In the genomic region with DNA sequence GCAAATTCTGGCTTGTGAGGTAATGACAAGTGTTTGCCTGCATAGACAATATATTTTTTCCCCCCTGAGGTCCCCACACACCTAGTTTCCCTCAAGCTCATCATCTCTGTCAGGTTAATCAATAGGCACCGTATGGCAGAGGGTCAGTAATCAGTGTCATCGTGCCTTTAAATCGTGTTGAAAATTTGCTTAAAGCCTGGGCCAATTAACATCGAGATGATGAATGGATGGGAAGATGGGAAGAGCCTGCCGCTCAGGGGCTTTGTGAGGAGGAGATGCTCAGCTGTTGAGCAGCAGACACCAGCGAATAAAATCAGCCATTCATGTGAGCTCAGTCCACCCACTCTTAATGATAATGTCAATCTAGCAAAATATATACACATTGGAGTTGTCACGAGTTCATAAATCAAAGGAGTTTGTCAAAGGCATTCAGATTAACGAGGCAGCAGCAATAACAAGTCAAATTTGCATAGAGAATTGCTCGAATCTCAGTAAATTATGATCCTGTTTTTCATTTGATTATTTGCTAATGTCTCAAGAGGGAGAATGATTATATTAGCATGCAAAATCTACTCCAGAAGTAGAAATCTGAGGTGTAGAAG, we compare ENCODE assay signal across 13 cellular contexts.
"Had no signal": no experiment of that assay in that cellular context is flagged by ENCODE, and none has a peak within 500 bp of the region (broad histone marks: within the 10 kb centered on the region; RNA-seq: fewer than 3 reads in every experiment).

No MANE protein-coding gene starts in this region.

- H3K27ac Mint-ChIP-seq: dendritic cell treated with granulocyte-macrophage colony-stimulating factor and Interleukin-4, amounts not matched to agents 40 ng/mL and 50 ng/mL, for 4 days; endodermal cell had no signal

- H3K9me3 Mint-ChIP-seq: dendritic cell treated with granulocyte-macrophage colony-stimulating factor and Interleukin-4, amounts not matched to agents 40 ng/mL and 50 ng/mL, for 4 days; endodermal cell had no signal

- DNase-seq: activated naive CD4-positive, alpha-beta T cell treated with anti-CD3 and anti-CD28 coated beads, Interleukin-2, amount 50 U/mL, for 16 hours; activated T-cell treated with anti-CD3 and anti-CD28 coated beads, Interleukin-2, amount 50 U/mL, for 1 hour; adrenal gland; endodermal cell; hippocampal formation; kidney glomerular epithelial cell; pancreas; stomach; uterus had no signal

- H3K4me3 ChIP-seq: adrenal gland, pancreas, right atrium auricular region, skin epidermis, stomach, thoracic aorta, uterus had no signal

- H3K9me3 ChIP-seq: adrenal gland, pancreas, right atrium auricular region, stomach, thoracic aorta, uterus had no signal

- H3K4me3 Mint-ChIP-seq: dendritic cell treated with granulocyte-macrophage colony-stimulating factor and Interleukin-4, amounts not matched to agents 40 ng/mL and 50 ng/mL, for 4 days; endodermal cell had no signal

- H3K4me1 ChIP-seq: pancreas, uterus had no signal

- H3K27ac ChIP-seq: adrenal gland, pancreas, right atrium auricular region, skin epidermis, stomach, thoracic aorta, uterus had no signal

- H3K36me3 ChIP-seq: adrenal gland, pancreas, right atrium auricular region, stomach, thoracic aorta, uterus had no signal

- ATAC-seq: pancreas had no signal
